In genomic region chr1:189775343-189775742, GRCh38 we compare ENCODE assay signal across 18 cellular contexts.
DNase-seq lines count a peak whose midpoint lies in the region; ATAC-seq, FAIRE-seq and TF ChIP-seq lines count a peak whose summit lies in the region.
"Had no signal": no experiment of that assay in that cellular context is flagged by ENCODE, and none has a peak within 500 bp of the region (broad histone marks: within the 10 kb centered on the region; RNA-seq: fewer than 3 reads in every experiment).

No MANE protein-coding gene starts in this region.

- no peak overlapping the region for H3K27ac ChIP-seq in osteoblast (ENCODE audit: low read depth, low read length)
- H3K27ac ChIP-seq: ascending aorta, C4-2B had no signal

- TF ChIP-seq CTCF in epithelial cell of esophagus (IDR thresholded peaks at IDR 0.05; ENCODE audit: insufficient read depth, low read depth, low read length, missing control alignments) (no peak), osteoblast (IDR thresholded peaks at IDR 0.05; ENCODE audit: extremely low read depth, low read depth, low read length) (no peak)

- no peak for FAIRE-seq in GM19239 (lab: Jason Lieb, UNC)
- FAIRE-seq: G401.6 had no signal

- no peaks in the 10 kb centered on the region for H3K79me2 ChIP-seq in osteoblast (ENCODE audit: insufficient read depth, low read length)

- H3K4me3 ChIP-seq in epithelial cell of esophagus (ENCODE audit: low read length) (no peak overlapping the region), osteoblast (ENCODE audit: insufficient read depth, low read length) (no peak overlapping the region)
- H3K4me3 ChIP-seq: ascending aorta had no signal

- H3K9me3 ChIP-seq in osteoblast (ENCODE audit: low read depth, low read length), result no peaks in the 10 kb centered on the region
- H3K9me3 ChIP-seq: ascending aorta had no signal

- ATAC-seq in activated naive CD4-positive, alpha-beta T cell treated with anti-CD3 and anti-CD28 coated beads, Interleukin-2, amount 50 U/mL, for 72 hours, result no peak
- ATAC-seq: stimulated activated memory B cell treated with anti-CD40 and anti-IgM and Interleukin-4, amounts not matched to agents 10 μg/mL and 1 μg/mL and 100 μg/mL, for 72 hours; T-helper 17 cell had no signal

- no peaks in the 10 kb centered on the region for H3K27me3 ChIP-seq in osteoblast (ENCODE audit: insufficient read depth, low read length)
- H3K27me3 ChIP-seq: ascending aorta had no signal

- no peak overlapping the region for H3K4me2 ChIP-seq in osteoblast (ENCODE audit: insufficient read depth, low read length)

- peak; percentile 56 for DNase-seq in COLO829 (ENCODE audit: low spot score)
- peak; percentile 55 for DNase-seq in OCI-M1 (lab: John Stamatoyannopoulos, UW)
- peak; percentile 70 for DNase-seq in epithelial cell of esophagus (ENCODE audit: low read depth)
- DNase-seq in osteoblast (ENCODE audit: insufficient read length, low spot score, missing footprints), result peak; percentile 1
- DNase-seq in GM19238 (ENCODE audit: insufficient read length, low spot score), result no peak
- no peak for DNase-seq in stimulated activated CD4-positive, alpha-beta T cell treated with anti-CD3 and anti-CD28 coated beads, Interleukin-15, amount 100 ng/mL, for 24 hours
- no peak for DNase-seq in activated naive CD4-positive, alpha-beta T cell treated with anti-CD3 and anti-CD28 coated beads, Interleukin-2, amount 50 U/mL, for 72 hours (ENCODE audit: low spot score in 2 of 2)
- DNase-seq in GM19239 (ENCODE audit: insufficient read length, low spot score), result no peak
- DNase-seq: activated CD4-positive, alpha-beta T cell treated with anti-CD3 and anti-CD28 coated beads, Interleukin-2, amount 50 U/mL, for 1 hour; GOT3; MV-4-11; posterior cingulate gyrus; stimulated activated CD4-positive, alpha-beta T cell treated with anti-CD3 and anti-CD28 coated beads, Interleukin-4, amount 100 ng/mL, for 24 hours; T-helper 17 cell had no signal

- peaks cover 9 to 13% of the 10 kb centered on the region in 2 donors for H3K9me3 Mint-ChIP-seq in activated naive CD4-positive, alpha-beta T cell treated with anti-CD3 and anti-CD28 coated beads, Interleukin-2, amount 50 U/mL, for 72 hours
- H3K9me3 Mint-ChIP-seq: stimulated activated memory B cell treated with anti-CD40 and anti-IgM and Interleukin-4, amounts not matched to agents 10 μg/mL and 1 μg/mL and 100 μg/mL, for 72 hours had no signal

- H3K36me3 Mint-ChIP-seq in activated naive CD4-positive, alpha-beta T cell treated with anti-CD3 and anti-CD28 coated beads, Interleukin-2, amount 50 U/mL, for 72 hours, result peaks cover 0 to 5% of the 10 kb centered on the region in 2 donors
- H3K36me3 Mint-ChIP-seq: stimulated activated memory B cell treated with anti-CD40 and anti-IgM and Interleukin-4, amounts not matched to agents 10 μg/mL and 1 μg/mL and 100 μg/mL, for 72 hours had no signal

- H3K36me3 ChIP-seq in osteoblast (ENCODE audit: insufficient read depth, low read length), result no peaks in the 10 kb centered on the region
- H3K36me3 ChIP-seq: ascending aorta had no signal

- H3K27ac Mint-ChIP-seq in activated naive CD4-positive, alpha-beta T cell treated with anti-CD3 and anti-CD28 coated beads, Interleukin-2, amount 50 U/mL, for 72 hours, result no peak overlapping the region
- H3K27ac Mint-ChIP-seq: stimulated activated memory B cell treated with anti-CD40 and anti-IgM and Interleukin-4, amounts not matched to agents 10 μg/mL and 1 μg/mL and 100 μg/mL, for 72 hours; T-helper 17 cell had no signal

- no peak overlapping the region for H2AFZ ChIP-seq in osteoblast (ENCODE audit: low read length)

- H3K4me1 ChIP-seq in osteoblast (ENCODE audit: insufficient read depth, low read length), result no peaks in the 10 kb centered on the region
- H3K4me1 ChIP-seq: ascending aorta had no signal

- H4K20me1 ChIP-seq in osteoblast (ENCODE audit: insufficient read depth, low read length), result no peaks in the 10 kb centered on the region

Comparison
In these comparisons a context has a peak if more than half of its experiments do, and no peak if none do; other contexts are left out.
1. DNase-seq: peak in COLO829 (single experiment), OCI-M1 (single experiment), epithelial cell of esophagus (single experiment) and osteoblast (single experiment); none in GM19238 (single experiment), stimulated activated CD4-positive, alpha-beta T cell treated with anti-CD3 and anti-CD28 coated beads, Interleukin-15, amount 100 ng/mL, for 24 hours (single experiment), activated naive CD4-positive, alpha-beta T cell treated with anti-CD3 and anti-CD28 coated beads, Interleukin-2, amount 50 U/mL, for 72 hours (0 of 2) and GM19239 (single experiment).